Comparison of ENCODE assay signal across 11 cellular contexts in genomic region chr21:41367598-41368360, GRCh38. TPM values are rescaled to one million over a fixed set of nuclear protein-coding genes. Genes with fewer than 3 reads are reported as not detected.
DNase-seq lines count a peak whose midpoint lies in the region; ATAC-seq, FAIRE-seq and TF ChIP-seq lines count a peak whose summit lies in the region.
"Had no signal": no experiment of that assay in that cellular context is flagged by ENCODE, and none has a peak within 500 bp of the region (broad histone marks: within the 10 kb centered on the region; RNA-seq: fewer than 3 reads in every experiment).

No MANE protein-coding gene starts in this region.

- peak overlapping the region; percentile 99 for H3K4me2 ChIP-seq in GM12878 (ENCODE audit: control insufficient read depth, insufficient read depth)

- intact Hi-C loops in Calu3 (cut with micrococcal nuclease; ENCODE audit: unreplicated experiment), result no loop called here
- intact Hi-C loops in GM12878 (cut with micrococcal nuclease; ENCODE audit: unreplicated experiment), result loop anchor here (1.0 to 10.0 kb wide), 4 partner anchors 59 to 857 kb away; partner anchors contain the start of gene MX1

- 0 out of 2 replicates have a peak, but pooled peaks have one; percentile 2 for TF ChIP-seq RAD21 in GM12878 (IDR thresholded peaks at IDR 0.05; ENCODE audit: insufficient read depth, low read depth, low read length)

- H3K27me3 ChIP-seq in GM12878 (replicated peaks in 1 of 2; ENCODE audit: control insufficient read depth in 2 of 2, insufficient read depth in 2 of 2, low read length in 1 of 2), result no peaks in the 10 kb centered on the region

- no peak overlapping the region for H2AFZ ChIP-seq in GM12878 (ENCODE audit: control insufficient read depth, low read depth, low read length)

- peak; percentile 35 for FAIRE-seq in GM12878 (lab: Jason Lieb, UNC)

- peak overlapping the region; percentile 53 for H3K27ac Mint-ChIP-seq in Calu3 (ENCODE audit: unreplicated experiment)

- peaks cover 21% of the 10 kb centered on the region for H3K4me1 Mint-ChIP-seq in Calu3 (ENCODE audit: low read depth, unreplicated experiment)

- RAD21 ChIA-PET in GM12878 (lab: Charles Lee; ENCODE audit: unreplicated experiment), result interaction anchor here (0.6 to 7.7 kb wide), 12 partner anchors 16 to 401 kb away, joined by 3 to 97 read pairs (median 4); partner anchors contain the start of gene MX1

- H3K9me3 Mint-ChIP-seq in Calu3 (ENCODE audit: low read depth, unreplicated experiment), result no peaks in the 10 kb centered on the region

- peak overlapping the region; percentile 78 for H3K4me3 ChIP-seq in GM12878
- H3K4me3 ChIP-seq: cardiac muscle cell, lung had no signal

- peak overlapping the region; percentile 8 for H3K4me3 Mint-ChIP-seq in Calu3 (ENCODE audit: low read depth, unreplicated experiment)

- TF ChIP-seq EP300 in GM12878 (IDR thresholded peaks at IDR 0.05; ENCODE audit: borderline replicate concordance in 1 of 2, control insufficient read depth in 1 of 2, low read depth in 2 of 2, low read length in 2 of 2), result peak; percentile 62 to 67; a peak in 2 of 4 replicates

- H3K27me3 Mint-ChIP-seq in Calu3 (ENCODE audit: unreplicated experiment), result no peaks in the 10 kb centered on the region

- SMC1A ChIA-PET in GM12878 (lab: Charles Lee; ENCODE audit: uncharacterized antibody, unreplicated experiment), result interaction anchor here (1.1 to 8.3 kb wide), 9 partner anchors 11 to 114 kb away, joined by 3 to 67 read pairs (median 23); partner anchors contain the start of gene MX1

- H3K9me3 ChIP-seq in GM12878 (replicated peaks; ENCODE audit: control insufficient read depth, insufficient read depth, low read length), result no peaks in the 10 kb centered on the region

- CTCF ChIA-PET in Calu3 (lab: Charles Lee) (no interaction called here), GM12878 (lab: Yijun Ruan, JAX) (interaction anchor here (0.7 to 7.4 kb wide), 6 partner anchors 44 to 449 kb away, joined by 3 to 99 read pairs (median 11); partner anchors contain the start of gene MX1)

- peak overlapping the region; percentile 98 for H3K27ac ChIP-seq in GM12878 (ENCODE audit: control insufficient read depth, insufficient read depth)
- no peak overlapping the region for H3K27ac ChIP-seq in caudate nucleus (ENCODE audit: low read depth, low read length)
- H3K27ac ChIP-seq: cardiac muscle cell had no signal

- H3K79me2 ChIP-seq in GM12878 (ENCODE audit: control insufficient read depth, insufficient read depth, low read length), result peaks cover 83% of the 10 kb centered on the region

- TF ChIP-seq CTCF in Calu3 (IDR thresholded peaks at IDR 0.05; ENCODE audit: unreplicated experiment) (no peak), GM12878 (IDR thresholded peaks at IDR 0.05 in 2 of 3, conservative IDR thresholded peaks at IDR 0.05 in 1 of 3; ENCODE audit: control insufficient read depth in 2 of 3, extremely low read depth in 1 of 3, insufficient read depth in 1 of 3, low read depth in 3 of 3, low read length in 3 of 3) (no peak)

- peak overlapping the region; percentile 87 for H3K9ac ChIP-seq in GM12878 (ENCODE audit: control insufficient read depth, insufficient read depth, low read length)

- no peaks in the 10 kb centered on the region for H4K20me1 ChIP-seq in GM12878 (ENCODE audit: control insufficient read depth, insufficient read depth)

- WGBS in GM12878 (ENCODE audit: insufficient coverage, insufficient replicate concordance, low lambda C conversion rate, missing lambda C conversion rate), result 1% methylated on average over 15 of the region's 15 CpGs

- BruUV-seq in Calu3 (replicated peaks; lab: Mats Ljungman, UMichigan) (no TSS peak), GM12878 (replicated peaks; lab: Mats Ljungman, UMichigan) (TSS peak; percentile 82)

- peaks cover 11% of the 10 kb centered on the region for H3K36me3 Mint-ChIP-seq in Calu3 (ENCODE audit: insufficient read depth, unreplicated experiment)

- DNase-seq in Calu3 (no peak), GM12878 (ENCODE audit: low read depth, low spot score) (peak; percentile 86), HK-2 (ENCODE audit: unreplicated experiment) (no peak), HuH-7 (ENCODE audit: low spot score) (no peak), caudate nucleus (lab: John Stamatoyannopoulos, UW) (no peak)
- no peak for DNase-seq in stimulated activated CD4-positive, alpha-beta T cell treated with anti-CD3 and anti-CD28 coated beads, Interleukin-2, amount 100 ng/mL, for 48 hours

- TF ChIP-seq POLR2A in GM19099 (IDR thresholded peaks at IDR 0.05; ENCODE audit: extremely low read depth, insufficient read length, low read depth), result peak; percentile 45
- peak; percentile 79 for TF ChIP-seq POLR2A in GM12878 (IDR thresholded peaks at IDR 0.05; ENCODE audit: low read depth, low read length)

- in situ Hi-C loops in GM12878 (cut with MboI), result no loop called here

- H3K4me1 ChIP-seq in GM12878 (ENCODE audit: control insufficient read depth, insufficient read depth, low read length), result peaks cover 50% of the 10 kb centered on the region

- ATAC-seq in HG03045 (IDR thresholded peaks at IDR 0.05; ENCODE audit: unreplicated experiment), result peak; percentile 60
- ATAC-seq in GM12878, result peak; percentile 65

- POLR2A ChIA-PET in GM12878 (lab: Charles Lee), result interaction anchor here (1.2 to 4.6 kb wide), 4 partner anchors 16 to 84 kb away, joined by 4 to 80 read pairs (median 14); partner anchors contain the start of gene MX1

- H3K36me3 ChIP-seq in GM12878 (ENCODE audit: control insufficient read depth in 2 of 2, insufficient read depth in 2 of 2, low read length in 1 of 2), result no peaks in the 10 kb centered on the region
- H3K36me3 ChIP-seq: cardiac muscle cell had no signal

TF ChIP-seq in GM12878, 131 proteins besides CTCF, POLR2A, EP300 and RAD21 (continues in another document):
- no peak for TF ChIP-seq PML (IDR thresholded peaks at IDR 0.05; ENCODE audit: low read length)
- 0 out of 4 replicates have a peak, but pooled peaks of 1 of the 2 experiments have one; percentile 42 for TF ChIP-seq SRF (IDR thresholded peaks at IDR 0.05; ENCODE audit: low read depth in 2 of 2, low read length in 2 of 2)
- peak; percentile 88 for TF ChIP-seq DPF2 (IDR thresholded peaks at IDR 0.05)
- TF ChIP-seq CBFB (IDR thresholded peaks at IDR 0.05; ENCODE audit: low read depth), result no peak
- TF ChIP-seq POU2F2 (IDR thresholded peaks at IDR 0.05; ENCODE audit: borderline replicate concordance, low read depth, low read length), result no peak
- TF ChIP-seq JUNB (IDR thresholded peaks at IDR 0.05), result no peak

RNA-seq across cellular contexts. Expression of gene MX2, which starts 6.0 kb away (rescaled TPM):
- total RNA-seq in Calu3 (2022), result 17.6 and 65.2 TPM in 2 replicates
- total RNA-seq in GM12878 (2013; cell fraction: nucleolus; rRNA removed), result 393 and 402 TPM in 2 replicates
- total RNA-seq in GM12878 (2014; rRNA removed), result 43.3 and 51.0 TPM in 2 replicates
- total RNA-seq in GM12878 (2014; rRNA removed; fragmentation: Illumina TruSeq; extraction: Trizol), result 53.8 and 54.1 TPM in 2 replicates
- 49.0 and 52.2 TPM in 2 replicates for total RNA-seq in GM12878 (2021)
- 32.5 TPM for polyA plus RNA-seq in GM12878 (2011; ENCODE audit: low read depth)
- 167 and 182 TPM in 2 replicates for polyA plus RNA-seq in GM12878 (2011; rRNA removed)
- 135 and 137 TPM in 2 replicates for polyA plus RNA-seq in GM12878 (2011; cell fraction: cytosol; rRNA removed)
- 152 and 184 TPM in 2 replicates for polyA plus RNA-seq in GM12878 (2011; cell fraction: nucleus; rRNA removed)
- polyA plus RNA-seq in GM12878 (2012), result 46.6 and 49.9 TPM in 2 replicates
- polyA plus RNA-seq in GM12878 (2014; fragmentation: Illumina TruSeq; extraction: Trizol), result 85.0 and 133 TPM in 2 replicates
- polyA plus RNA-seq in GM12878 (2014; fragmentation: Nextera tagmentation; extraction: Ambion mirVana), result 10 to 100 TPM; 10.5 to 13.9 TPM
- 42.4 and 49.7 TPM in 2 replicates for polyA plus RNA-seq in GM12878 (2014; rRNA removed)
- 10 to 100 TPM; 25.3 to 26.7 TPM for polyA plus RNA-seq in GM12878 (2016; fragmentation: Nextera tagmentation; extraction: Ambion mirVana)
- polyA minus RNA-seq in GM12878 (2011; rRNA and poly(A)+ RNA removed), result 143 and 159 TPM in 2 replicates
- 45.2 and 49.5 TPM in 2 replicates for polyA minus RNA-seq in GM12878 (2011; cell fraction: cytosol; rRNA and poly(A)+ RNA removed)
- 100.0 and 124 TPM in 2 replicates for polyA minus RNA-seq in GM12878 (2011; cell fraction: nucleus; rRNA and poly(A)+ RNA removed)
- total RNA-seq: SK-MEL-5 had no signal

RNA-seq across cellular contexts. Expression of gene FAM3B, which starts 51.2 kb away (rescaled TPM):
- 0.47 and 0.71 TPM in 2 replicates for total RNA-seq in Calu3 (2022)
- not detected in 2 replicates for total RNA-seq in GM12878 (2013; cell fraction: nucleolus; rRNA removed)
- total RNA-seq in GM12878 (2014; rRNA removed), result not detected in 2 replicates
- total RNA-seq in GM12878 (2014; rRNA removed; fragmentation: Illumina TruSeq; extraction: Trizol), result not detected in 2 replicates
- not detected in 2 replicates for total RNA-seq in GM12878 (2021)
- polyA plus RNA-seq in GM12878 (2011; ENCODE audit: low read depth), result not detected
- polyA plus RNA-seq in GM12878 (2011; rRNA removed), result 0.09 and 0.12 TPM in 2 replicates
- 0.06 TPM in 1 of 2 replicates, not detected in the other for polyA plus RNA-seq in GM12878 (2011; cell fraction: cytosol; rRNA removed)
- 0.15 TPM in 1 of 2 replicates, not detected in the other for polyA plus RNA-seq in GM12878 (2011; cell fraction: nucleus; rRNA removed)
- polyA plus RNA-seq in GM12878 (2012), result not detected in 2 replicates
- polyA plus RNA-seq in GM12878 (2014; fragmentation: Illumina TruSeq; extraction: Trizol), result not detected in 2 replicates
- polyA plus RNA-seq in GM12878 (2014; fragmentation: Nextera tagmentation; extraction: Ambion mirVana), result not detected
- polyA plus RNA-seq in GM12878 (2014; rRNA removed), result not detected in 2 replicates
- not detected for polyA plus RNA-seq in GM12878 (2016; fragmentation: Nextera tagmentation; extraction: Ambion mirVana)
- not detected in 2 replicates for polyA minus RNA-seq in GM12878 (2011; rRNA and poly(A)+ RNA removed)
- polyA minus RNA-seq in GM12878 (2011; cell fraction: cytosol; rRNA and poly(A)+ RNA removed), result not detected in 2 replicates
- polyA minus RNA-seq in GM12878 (2011; cell fraction: nucleus; rRNA and poly(A)+ RNA removed), result not detected in 2 replicates
- total RNA-seq: cardiac muscle cell, SK-MEL-5 had no signal
- polyA plus RNA-seq: cardiac muscle cell had no signal

RNA-seq across cellular contexts. Expression of gene MX1, which starts 58.3 kb away (rescaled TPM):
- total RNA-seq in Calu3 (2022) (175 and 504 TPM in 2 replicates), GM12878 (2014; rRNA removed) (385 and 432 TPM in 2 replicates), GM12878 (2014; rRNA removed; fragmentation: Illumina TruSeq; extraction: Trizol) (354 and 364 TPM in 2 replicates), GM12878 (2021) (380 and 405 TPM in 2 replicates)
- 488 and 545 TPM in 2 replicates for total RNA-seq in GM12878 (2013; cell fraction: nucleolus; rRNA removed)
- polyA plus RNA-seq in GM12878 (2011; ENCODE audit: low read depth), result 255 TPM
- polyA plus RNA-seq in GM12878 (2011; rRNA removed) (337 and 367 TPM in 2 replicates), GM12878 (2014; fragmentation: Illumina TruSeq; extraction: Trizol) (293 and 352 TPM in 2 replicates), GM12878 (2014; fragmentation: Nextera tagmentation; extraction: Ambion mirVana) (10 to 100 TPM; 75.9 to 90.9 TPM), GM12878 (2014; rRNA removed) (308 and 311 TPM in 2 replicates), GM12878 (2016; fragmentation: Nextera tagmentation; extraction: Ambion mirVana) (100 to 1,000 TPM; 242 to 247 TPM)
- 403 and 416 TPM in 2 replicates for polyA plus RNA-seq in GM12878 (2011; cell fraction: cytosol; rRNA removed)
- polyA plus RNA-seq in GM12878 (2011; cell fraction: nucleus; rRNA removed), result 596 and 625 TPM in 2 replicates
- polyA plus RNA-seq in GM12878 (2012), result 327 and 366 TPM in 2 replicates
- polyA minus RNA-seq in GM12878 (2011; rRNA and poly(A)+ RNA removed), result 680 and 808 TPM in 2 replicates
- polyA minus RNA-seq in GM12878 (2011; cell fraction: cytosol; rRNA and poly(A)+ RNA removed), result 217 and 223 TPM in 2 replicates
- 429 and 648 TPM in 2 replicates for polyA minus RNA-seq in GM12878 (2011; cell fraction: nucleus; rRNA and poly(A)+ RNA removed)
- total RNA-seq: cardiac muscle cell had no signal
- polyA plus RNA-seq: cardiac muscle cell had no signal
